1 cellular context compared by ENCODE assay signal in genomic region chr1:169670244-169670643, GRCh38.
TF ChIP-seq lines count a peak whose summit lies in the region.

No MANE protein-coding gene starts in this region.

TF ChIP-seq in K562, 482 proteins besides CTCF, POLR2A, EP300 and RAD21:
- TF ChIP-seq ZNF146 (CRISPR knock-in tag; IDR thresholded peaks at IDR 0.05; ENCODE audit: unreplicated experiment), result peak; percentile 67
